ENCODE assay signal across 15 cellular contexts in genomic region chr3:101340591-101340990, GRCh38.
"Had no signal": no experiment of that assay in that cellular context is flagged by ENCODE, and none has a peak within 500 bp of the region (broad histone marks: within the 10 kb centered on the region; RNA-seq: fewer than 3 reads in every experiment).

No MANE protein-coding gene starts in this region.

- H3K4me3 ChIP-seq: colonic mucosa, gastrocnemius medialis, smooth muscle cell, transverse colon had no signal

- H3K4me3 Mint-ChIP-seq: activated CD8-positive, alpha-beta T cell treated with anti-CD3 and anti-CD28 coated beads for 36 hours; activated T-cell treated with anti-CD3 and anti-CD28 coated beads, Interleukin-2, amount 50 U/mL, for 4 hours; naive thymus-derived CD4-positive, alpha-beta T cell; WTC11 had no signal

- ATAC-seq: activated CD8-positive, alpha-beta T cell treated with anti-CD3 and anti-CD28 coated beads for 36 hours; activated T-cell treated with anti-CD3 and anti-CD28 coated beads, Interleukin-2, amount 50 U/mL, for 4 hours; gastrocnemius medialis; left colon; naive thymus-derived CD4-positive, alpha-beta T cell; right cardiac atrium; stimulated activated naive CD8-positive, alpha-beta T cell treated with anti-CD3 and anti-CD28 coated beads, Interleukin-15, Interleukin-2, amounts not matched to agents 100 U/mL and 50 U/mL, for 24 hours; WTC11 had no signal

- H3K27ac Mint-ChIP-seq: activated CD8-positive, alpha-beta T cell treated with anti-CD3 and anti-CD28 coated beads for 36 hours; naive thymus-derived CD4-positive, alpha-beta T cell; WTC11 had no signal

- H3K4me1 Mint-ChIP-seq: WTC11 had no signal

- H3K27me3 Mint-ChIP-seq: activated CD8-positive, alpha-beta T cell treated with anti-CD3 and anti-CD28 coated beads for 36 hours; naive thymus-derived CD4-positive, alpha-beta T cell had no signal

- H3K9me3 Mint-ChIP-seq: activated CD8-positive, alpha-beta T cell treated with anti-CD3 and anti-CD28 coated beads for 36 hours; activated T-cell treated with anti-CD3 and anti-CD28 coated beads, Interleukin-2, amount 50 U/mL, for 4 hours; naive thymus-derived CD4-positive, alpha-beta T cell; WTC11 had no signal

- DNase-seq: activated CD4-positive, alpha-beta T cell treated with anti-CD3 and anti-CD28 coated beads for 48 hours; activated CD8-positive, alpha-beta T cell treated with anti-CD3 and anti-CD28 coated beads for 36 hours; activated effector memory CD4-positive, alpha-beta T cell treated with Interleukin-2 at 50 U/mL for 16 hours; activated naive CD4-positive, alpha-beta T cell treated with anti-CD3 and anti-CD28 coated beads, Interleukin-2, amount 50 U/mL, for 16 hours; activated T-cell treated with anti-CD3 and anti-CD28 coated beads, Interleukin-2, amount 50 U/mL, for 4 hours; central memory CD4-positive, alpha-beta T cell; colonic mucosa; gastrocnemius medialis; left colon; naive thymus-derived CD4-positive, alpha-beta T cell; right cardiac atrium; stimulated activated naive CD8-positive, alpha-beta T cell treated with anti-CD3 and anti-CD28 coated beads, Interleukin-15, Interleukin-2, amounts not matched to agents 100 U/mL and 50 U/mL, for 24 hours; transverse colon had no signal

- H3K36me3 Mint-ChIP-seq: WTC11 had no signal
